Comparison of ENCODE assay signal across 8 cellular contexts in the genomic region with DNA sequence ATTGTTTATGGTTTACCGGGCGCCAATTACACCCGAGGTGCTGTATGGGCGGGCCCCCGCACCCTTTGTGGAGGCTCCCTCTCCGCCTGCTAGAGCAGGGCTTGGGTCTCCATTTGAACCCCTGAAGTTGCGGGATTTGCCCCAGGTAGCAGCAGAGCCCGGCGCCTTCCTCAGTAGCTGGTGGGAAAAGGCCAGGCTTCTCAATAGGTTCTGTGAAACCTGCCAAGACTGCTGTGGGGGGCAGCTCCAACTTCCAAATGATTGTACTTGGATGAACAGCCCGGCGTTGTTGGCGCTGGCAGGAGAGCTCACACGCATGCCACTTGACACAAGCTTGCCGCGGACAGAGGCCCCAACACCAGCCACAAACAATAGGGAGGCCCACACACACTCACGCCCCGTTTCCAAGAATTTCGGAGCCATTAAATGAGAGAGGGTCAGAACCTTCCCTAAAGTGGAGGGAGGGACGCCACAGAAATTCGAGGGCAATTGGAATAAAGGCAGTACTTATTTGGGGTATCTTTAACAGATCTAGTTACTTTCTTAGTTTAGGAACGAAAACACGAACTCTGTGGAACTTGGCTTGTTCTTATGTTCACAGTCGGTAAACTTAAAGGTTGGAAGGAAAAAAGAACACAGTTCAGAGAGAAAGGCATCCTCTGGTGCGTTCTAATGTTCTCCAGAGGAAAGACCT. TPM values are rescaled to one million over a fixed set of nuclear protein-coding genes. Genes with fewer than 3 reads are reported as not detected.
DNase-seq lines count a peak whose midpoint lies in the region; ATAC-seq and TF ChIP-seq lines count a peak whose summit lies in the region.

No MANE protein-coding gene starts in this region.

- no peak for DNase-seq in CD4-positive, CD25-positive, alpha-beta regulatory T cell
- DNase-seq in PC-9 (no peak), foreskin keratinocyte (peak in 1 of 2 donors; percentile 18), NCI-H2029 treated with DMSO at 0.1 percent for 48 hours (lab: John Stamatoyannopoulos, UW) (no peak), NCI-H2107 (lab: John Stamatoyannopoulos, UW) (no peak), foreskin melanocyte (no peak)
- DNase-seq in activated T-cell treated with anti-CD3 and anti-CD28 coated beads, Interleukin-2, amount 50 U/mL, for 1 hour, result no peak

- H3K4me1 Mint-ChIP-seq in CD4-positive, CD25-positive, alpha-beta regulatory T cell, result peaks cover 0 to 21% (median 13%) of the 10 kb centered on the region in 4 donors

- H3K9ac ChIP-seq in parathyroid adenoma, result no peak overlapping the region

- CTCF ChIA-PET in PC-9 (lab: Charles Lee), result interaction anchor here (0.5 to 2.4 kb wide), 3 partner anchors 164 to 187 kb away, joined by 3 to 22 read pairs (median 21); no protein-coding TSS in a partner anchor

- POLR2A ChIA-PET in PC-9 (lab: Charles Lee; ENCODE audit: unreplicated experiment), result no interaction called here

- no peak for TF ChIP-seq CTCF in PC-9 (conservative IDR thresholded peaks at IDR 0.05)
- no peak for TF ChIP-seq CTCF in foreskin keratinocyte (conservative IDR thresholded peaks at IDR 0.05)
- no peak for TF ChIP-seq CTCF in parathyroid adenoma (IDR thresholded peaks at IDR 0.05)

- H3K4me3 ChIP-seq in CD4-positive, CD25-positive, alpha-beta regulatory T cell (ENCODE audit: low read depth, low read length), result no peak overlapping the region
- no peak overlapping the region for H3K4me3 ChIP-seq in PC-9
- H3K4me3 ChIP-seq in parathyroid adenoma (ENCODE audit: low read depth, low read length), result peak overlapping the region; percentile 12

- no peak for ATAC-seq in CD4-positive, CD25-positive, alpha-beta regulatory T cell (ENCODE audit: low read depth in 2 of 2)
- ATAC-seq in foreskin keratinocyte, result no peak

- H3K79me2 ChIP-seq in PC-9 (ENCODE audit: low read depth) (no peaks in the 10 kb centered on the region), parathyroid adenoma (no peaks in the 10 kb centered on the region)

- H3K4me1 ChIP-seq in CD4-positive, CD25-positive, alpha-beta regulatory T cell (ENCODE audit: control insufficient read depth, insufficient read depth, low read length, poor library complexity, severe bottlenecking), result peaks cover 16% of the 10 kb centered on the region
- peaks cover 62% of the 10 kb centered on the region for H3K4me1 ChIP-seq in PC-9 (replicated peaks; ENCODE audit: insufficient read depth)
- peaks cover 28% of the 10 kb centered on the region for H3K4me1 ChIP-seq in foreskin keratinocyte
- peaks cover 15% of the 10 kb centered on the region for H3K4me1 ChIP-seq in parathyroid adenoma

- no peaks in the 10 kb centered on the region for H3K9me3 ChIP-seq in CD4-positive, CD25-positive, alpha-beta regulatory T cell (ENCODE audit: control insufficient read depth in 2 of 2, low read length in 2 of 2)
- H3K9me3 ChIP-seq in PC-9 (ENCODE audit: insufficient read depth, low read depth), result no peaks in the 10 kb centered on the region
- no peaks in the 10 kb centered on the region for H3K9me3 ChIP-seq in parathyroid adenoma (ENCODE audit: control insufficient read depth, low read length)

- H3K9me2 ChIP-seq in PC-9 (ENCODE audit: insufficient read depth), result no peaks in the 10 kb centered on the region

- H3F3A ChIP-seq in PC-9 (ENCODE audit: insufficient read depth, low read depth), result peaks cover 28% of the 10 kb centered on the region

- BruUV-seq in PC-9 (replicated peaks; lab: Mats Ljungman, UMichigan), result no TSS peak

- H2AFZ ChIP-seq in PC-9, result no peak overlapping the region
- no peak overlapping the region for H2AFZ ChIP-seq in parathyroid adenoma

- H3K9me3 Mint-ChIP-seq in CD4-positive, CD25-positive, alpha-beta regulatory T cell, result peaks cover 0 to 3% (median 0%) of the 10 kb centered on the region in 7 donors

- peaks cover 28% of the 10 kb centered on the region for H3K27me3 ChIP-seq in CD4-positive, CD25-positive, alpha-beta regulatory T cell (ENCODE audit: control insufficient read depth, insufficient read depth, low read length)
- H3K27me3 ChIP-seq in PC-9 (ENCODE audit: insufficient read depth, low read depth) (peaks cover 12% of the 10 kb centered on the region), foreskin keratinocyte (peaks cover 8% of the 10 kb centered on the region), parathyroid adenoma (ENCODE audit: control insufficient read depth, insufficient read depth, low read length) (no peaks in the 10 kb centered on the region)

- intact Hi-C loops in PC-9 (cut with micrococcal nuclease; ENCODE audit: unreplicated experiment), result no loop called here

- H3K4me2 ChIP-seq in PC-9, result peak overlapping the region; percentile 85; the same call in 1 of the 2 replicates
- no peak overlapping the region for H3K4me2 ChIP-seq in parathyroid adenoma (ENCODE audit: low read length)

- H3K27me3 Mint-ChIP-seq in CD4-positive, CD25-positive, alpha-beta regulatory T cell, result peaks cover 75% of the 10 kb centered on the region

- H3K27ac ChIP-seq in CD4-positive, CD25-positive, alpha-beta regulatory T cell (ENCODE audit: insufficient read depth, low read length, poor library complexity, severe bottlenecking), result no peak overlapping the region
- H3K27ac ChIP-seq in PC-9 (no peak overlapping the region), foreskin keratinocyte (peak overlapping the region; percentile 58), parathyroid adenoma (no peak overlapping the region)

- H3K27ac Mint-ChIP-seq in CD4-positive, CD25-positive, alpha-beta regulatory T cell, result no peak overlapping the region

- no peaks in the 10 kb centered on the region for H3K36me3 Mint-ChIP-seq in CD4-positive, CD25-positive, alpha-beta regulatory T cell

- H3K36me3 ChIP-seq in CD4-positive, CD25-positive, alpha-beta regulatory T cell (ENCODE audit: control insufficient read depth, insufficient read depth, low read length), result no peaks in the 10 kb centered on the region
- H3K36me3 ChIP-seq in PC-9 (ENCODE audit: low read depth) (no peaks in the 10 kb centered on the region), parathyroid adenoma (ENCODE audit: control insufficient read depth, insufficient read depth, low read length) (no peaks in the 10 kb centered on the region)

- no peaks in the 10 kb centered on the region for H4K20me1 ChIP-seq in PC-9 (ENCODE audit: insufficient read depth)

- H3K4me3 Mint-ChIP-seq in CD4-positive, CD25-positive, alpha-beta regulatory T cell, result peak overlapping the region in 3 of 4 donors; percentile 35 to 47 (median 37)

RNA-seq across cellular contexts. Expression of a gene that starts 1.4 kb away (rescaled TPM):
- not detected for total RNA-seq in CD4-positive, CD25-positive, alpha-beta regulatory T cell
- not detected for polyA plus RNA-seq in CD4-positive, CD25-positive, alpha-beta regulatory T cell
- total RNA-seq in PC-9 (2021) (12.0 and 15.7 TPM in 2 replicates), foreskin keratinocyte (5.2 and 10.8 TPM in 2 replicates)
- 4.3 and 6.5 TPM in 2 replicates for polyA plus RNA-seq in foreskin keratinocyte
